Comparison of ENCODE assay signal across 8 cellular contexts in genomic region chr16:68298907-68299515, GRCh38. TPM values are rescaled to one million over a fixed set of nuclear protein-coding genes. Genes with fewer than 3 reads are reported as not detected.
A peak's percentile ranks its signal among the peaks of the same experiment; 100 is the strongest.
DNase-seq lines count a peak whose midpoint lies in the region; ATAC-seq lines count a peak whose summit lies in the region.

No MANE protein-coding gene starts in this region.

- peaks cover 42% of the 10 kb centered on the region for H3K36me3 ChIP-seq in rectal smooth muscle tissue (ENCODE audit: control insufficient read depth, insufficient read depth, low read length)

- H3K4me1 ChIP-seq in rectal smooth muscle tissue (ENCODE audit: control insufficient read depth, insufficient read depth, low read length): peaks cover 14% of the 10 kb centered on the region

- H3K27ac Mint-ChIP-seq in T-cell: peak overlapping the region; percentile 4 to 71

- H3K4me1 Mint-ChIP-seq in T-cell: peaks cover 26 to 54% (median 35%) of the 10 kb centered on the region in 3 donors

- H3K36me3 Mint-ChIP-seq in T-cell: peaks cover 69% of the 10 kb centered on the region

- H3K27me3 Mint-ChIP-seq in T-cell: no peaks in the 10 kb centered on the region

- no peaks in the 10 kb centered on the region for H3K27me3 ChIP-seq in rectal smooth muscle tissue (ENCODE audit: control insufficient read depth, insufficient read depth, low read length)

- no peak overlapping the region for H3K4me3 Mint-ChIP-seq in T-cell

- H3K27ac ChIP-seq in rectal smooth muscle tissue (ENCODE audit: low read depth, low read length): peak overlapping the region; percentile 25

- no peak for ATAC-seq in T-cell (replicated peaks in 1 of 4)
- ATAC-seq in GM19023 (IDR thresholded peaks at IDR 0.05; ENCODE audit: unreplicated experiment): no peak

- no peak overlapping the region for H3K9ac ChIP-seq in rectal smooth muscle tissue (ENCODE audit: low read length)

- DNase-seq in ELR (ENCODE audit: low read depth) (peak; percentile 71), T-cell (no peak), fibroblast of peridontal ligament (ENCODE audit: extremely low read depth) (peak; percentile 75), GOT3 (lab: John Stamatoyannopoulos, UW) (no peak), middle frontal gyrus (ENCODE audit: extremely low spot score, low spot score) (no peak), NCI-H2081 treated with DMSO at 0.1 percent for 48 hours (lab: John Stamatoyannopoulos, UW) (no peak)

- no peak overlapping the region for H3K4me3 ChIP-seq in rectal smooth muscle tissue (ENCODE audit: low read length)

- POLR2A ChIA-PET in T-cell (lab: Charles Lee): interaction anchor here in 1 of 2 donors (2.0 kb wide), 1 partner anchor 9 kb away, joined by 6 read pairs; no protein-coding TSS in a partner anchor

- CTCF ChIA-PET in T-cell (lab: Charles Lee): interaction anchor here in 1 of 2 donors (0.6 to 1.2 kb wide), 5 partner anchors 9 to 35 kb away, joined by 3 to 4 read pairs (median 3); partner anchors contain the start of gene SLC7A6

- no peaks in the 10 kb centered on the region for H3K9me3 Mint-ChIP-seq in T-cell

RNA-seq across cellular contexts. Expression of gene SLC7A6OS, which starts 11.7 kb away (rescaled TPM):
- 10 to 100 TPM; 42.5 to 50.3 (median 43.9) TPM for total RNA-seq in T-cell

RNA-seq across cellular contexts. Expression of gene PRMT7, which starts 11.8 kb away (rescaled TPM):
- total RNA-seq in T-cell: 10 to 100 TPM; 80.1 to 92.4 (median 87.2) TPM

RNA-seq across cellular contexts. Expression of gene SLC7A6, which starts 34.7 kb away (rescaled TPM):
- 100 to 1,000 TPM; 146 to 216 (median 185) TPM for total RNA-seq in T-cell

RNA-seq across cellular contexts. Expression of gene PLA2G15, which starts 53.8 kb away (rescaled TPM):
- 10 to 100 TPM in 4 of 5 donors, 1 to 10 TPM in 1; 8.7 to 16.4 (median 10.9) TPM for total RNA-seq in T-cell

Comparison
In these comparisons a context has a peak if more than half of its experiments do, and no peak if none do; other contexts are left out.
1. DNase-seq: peak in ELR (single experiment) and fibroblast of peridontal ligament (single experiment); none in T-cell (0 of 34), GOT3 (single experiment), middle frontal gyrus (single experiment) and NCI-H2081 treated with DMSO at 0.1 percent for 48 hours (single experiment).